In genomic region chr11:11288972-11289616, GRCh38 we compare ENCODE assay signal across 1 cellular context.
TF ChIP-seq lines count a peak whose summit lies in the region.

No MANE protein-coding gene starts in this region.

TF ChIP-seq in GM23338, 12 proteins besides CTCF, POLR2A, EP300 and RAD21 (continued from another document):
- TF ChIP-seq ZNF462 (CRISPR knock-in tag; IDR thresholded peaks at IDR 0.05) (no peak), NANOG (IDR thresholded peaks at IDR 0.05; ENCODE audit: borderline replicate concordance) (no peak), POLR2AphosphoS5 (IDR thresholded peaks at IDR 0.05; ENCODE audit: low read depth) (no peak), STAT1 (IDR thresholded peaks at IDR 0.05; ENCODE audit: unreplicated experiment) (no peak), ZNF331 (CRISPR knock-in tag; IDR thresholded peaks at IDR 0.05; ENCODE audit: low read depth) (no peak), EZH2phosphoT487 (IDR thresholded peaks at IDR 0.05; ENCODE audit: unreplicated experiment) (no peak)
TF ChIP-seq in GM23338: peak in this region for 0.
